9 cellular contexts compared by ENCODE assay signal in the genomic region with DNA sequence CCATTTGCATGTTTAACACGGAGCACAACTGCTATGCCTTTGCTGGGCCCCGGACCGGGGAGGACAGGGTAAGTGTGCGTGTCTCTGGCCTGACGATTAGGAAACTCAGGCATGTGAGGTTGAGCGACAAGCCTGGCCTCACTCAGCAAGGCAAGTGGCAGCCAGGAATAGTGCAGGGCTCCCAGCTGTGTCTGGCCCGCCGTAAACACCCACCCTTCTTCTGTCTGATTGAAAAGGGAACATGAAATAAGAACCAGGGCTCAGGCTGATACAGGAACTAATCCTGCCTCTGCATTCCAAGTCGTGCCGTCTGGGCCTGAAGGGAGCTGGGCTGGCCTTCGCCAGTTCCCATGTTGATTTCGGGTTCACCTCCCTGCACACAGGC. TPM values are rescaled to one million over a fixed set of nuclear protein-coding genes. Genes with fewer than 3 reads are reported as not detected.
DNase-seq lines count a peak whose midpoint lies in the region; ATAC-seq and TF ChIP-seq lines count a peak whose summit lies in the region.
"Had no signal": no experiment of that assay in that cellular context is flagged by ENCODE, and none has a peak within 500 bp of the region (broad histone marks: within the 10 kb centered on the region; RNA-seq: fewer than 3 reads in every experiment).

No MANE protein-coding gene starts in this region.

- CTCF ChIA-PET in CD8-positive, alpha-beta T cell (lab: Charles Lee) = interaction anchor here (0.9 to 5.6 kb wide), 5 partner anchors 14 to 131 kb away, joined by 3 to 40 read pairs (median 4); a partner anchor contains a TSS
- CTCF ChIA-PET in naive thymus-derived CD4-positive, alpha-beta T cell (lab: Charles Lee) = interaction anchor here (1.0 kb wide), 1 partner anchor 82 kb away, joined by 3 read pairs; no protein-coding TSS in a partner anchor

- POLR2A ChIA-PET in CD8-positive, alpha-beta T cell (lab: Charles Lee) = interaction anchor here (1.4 to 11.6 kb wide), 3 partner anchors 16 to 129 kb away, joined by 4 to 490 read pairs (median 36); a partner anchor contains a TSS
- POLR2A ChIA-PET in naive thymus-derived CD4-positive, alpha-beta T cell (lab: Charles Lee) = interaction anchor here (10.8 to 20.4 kb wide), 2 partner anchors 15 to 18 kb away, joined by 132 to 886 read pairs; a partner anchor contains a TSS

- no peaks in the 10 kb centered on the region for H3K27me3 ChIP-seq in CD8-positive, alpha-beta T cell (ENCODE audit: insufficient read depth, low read length)
- no peaks in the 10 kb centered on the region for H3K27me3 ChIP-seq in Loucy (ENCODE audit: insufficient read depth, low read length, poor library complexity, severe bottlenecking)
- no peaks in the 10 kb centered on the region for H3K27me3 ChIP-seq in naive thymus-derived CD4-positive, alpha-beta T cell (ENCODE audit: control insufficient read depth in 2 of 2, insufficient read depth in 2 of 2, low read length in 2 of 2)

- no peak overlapping the region for H3K4me2 ChIP-seq in Loucy (ENCODE audit: low read depth, low read length, poor library complexity, severe bottlenecking)

- no peak overlapping the region for H3K27ac ChIP-seq in CD8-positive, alpha-beta T cell (ENCODE audit: low read depth, low read length)
- H3K27ac ChIP-seq in naive thymus-derived CD4-positive, alpha-beta T cell (ENCODE audit: low read depth, low read length) = peak overlapping the region; percentile 16

- no peaks in the 10 kb centered on the region for H3K36me3 ChIP-seq in CD8-positive, alpha-beta T cell (ENCODE audit: insufficient read depth, low read length)
- peaks cover 5% of the 10 kb centered on the region; the same call in 1 of the 2 replicates for H3K36me3 ChIP-seq in Loucy (ENCODE audit: insufficient read depth, low read length)
- peaks cover 0 to 8% (median 6%) of the 10 kb centered on the region in 3 experiments for H3K36me3 ChIP-seq in naive thymus-derived CD4-positive, alpha-beta T cell (ENCODE audit: control insufficient read depth in 2 of 3, insufficient read depth in 3 of 3, low read length in 3 of 3)

- ATAC-seq in CD8-positive, alpha-beta T cell = no peak
- no peak for ATAC-seq in naive thymus-derived CD4-positive, alpha-beta T cell
- ATAC-seq in GM21529 (IDR thresholded peaks at IDR 0.05; ENCODE audit: unreplicated experiment) (no peak), GM21360 (IDR thresholded peaks at IDR 0.05; ENCODE audit: unreplicated experiment) (no peak)

- H3K27me3 Mint-ChIP-seq in CD8-positive, alpha-beta T cell (ENCODE audit: low read depth) = no peaks in the 10 kb centered on the region
- no peaks in the 10 kb centered on the region for H3K27me3 Mint-ChIP-seq in naive thymus-derived CD4-positive, alpha-beta T cell
- H3K27me3 Mint-ChIP-seq: brain had no signal

- no peaks in the 10 kb centered on the region for H3K9me3 ChIP-seq in CD8-positive, alpha-beta T cell (ENCODE audit: low read length)
- H3K9me3 ChIP-seq in Loucy (ENCODE audit: insufficient read depth, low read depth, low read length) = no peaks in the 10 kb centered on the region
- no peaks in the 10 kb centered on the region for H3K9me3 ChIP-seq in naive thymus-derived CD4-positive, alpha-beta T cell (ENCODE audit: control insufficient read depth in 2 of 3, low read length in 3 of 3)

- H2AFZ ChIP-seq in Loucy (ENCODE audit: low read length) = no peak overlapping the region

- no peaks in the 10 kb centered on the region for H3K9me2 ChIP-seq in Loucy (replicated peaks; ENCODE audit: low read depth, low read length)

- H3K27ac Mint-ChIP-seq in CD8-positive, alpha-beta T cell = peak overlapping the region; percentile 75
- H3K27ac Mint-ChIP-seq in naive thymus-derived CD4-positive, alpha-beta T cell = peak overlapping the region; percentile 80 to 99 (median 96)

- H3K9me3 Mint-ChIP-seq in CD8-positive, alpha-beta T cell = no peaks in the 10 kb centered on the region
- H3K9me3 Mint-ChIP-seq in naive thymus-derived CD4-positive, alpha-beta T cell = peaks cover 0 to 3% (median 0%) of the 10 kb centered on the region in 11 donors

- peaks cover 12% of the 10 kb centered on the region for H3K79me2 ChIP-seq in Loucy (ENCODE audit: insufficient read depth, low read length)

- TF ChIP-seq CTCF in CD8-positive, alpha-beta T cell (IDR thresholded peaks at IDR 0.05) = no peak
- TF ChIP-seq CTCF in Loucy (conservative IDR thresholded peaks at IDR 0.05; ENCODE audit: low read length) (no peak), choroid plexus epithelial cell (conservative IDR thresholded peaks at IDR 0.05; ENCODE audit: low read depth, low read length) (no peak)

- H3K4me1 ChIP-seq in CD8-positive, alpha-beta T cell (ENCODE audit: insufficient read depth, low read length) = peaks cover 78% of the 10 kb centered on the region
- peaks cover 59% of the 10 kb centered on the region for H3K4me1 ChIP-seq in Loucy (ENCODE audit: insufficient read depth, low read length, poor library complexity, severe bottlenecking)
- peaks cover 63 to 73% of the 10 kb centered on the region in 2 donors for H3K4me1 ChIP-seq in naive thymus-derived CD4-positive, alpha-beta T cell (ENCODE audit: control insufficient read depth in 2 of 2, insufficient read depth in 2 of 2, low read length in 2 of 2)

- H4K20me1 ChIP-seq in Loucy (ENCODE audit: insufficient read depth, low read length, poor library complexity, severe bottlenecking) = no peaks in the 10 kb centered on the region

- H3F3A ChIP-seq in Loucy (ENCODE audit: low read depth) = peaks cover 11% of the 10 kb centered on the region; the same call in 1 of the 2 replicates

- DNase-seq in CD8-positive, alpha-beta T cell = peak in 1 of 7 experiments; percentile 19
- DNase-seq in choroid plexus epithelial cell (ENCODE audit: low read depth) = peak; percentile 46
- peak in 1 of 9 donors; percentile 7 for DNase-seq in naive thymus-derived CD4-positive, alpha-beta T cell
- DNase-seq in EL = no peak
- DNase-seq in DMS153 (lab: John Stamatoyannopoulos, UW) = no peak

- H3K36me3 Mint-ChIP-seq in CD8-positive, alpha-beta T cell = peaks cover 8% of the 10 kb centered on the region
- H3K36me3 Mint-ChIP-seq in naive thymus-derived CD4-positive, alpha-beta T cell = peaks cover 0 to 7% (median 0%) of the 10 kb centered on the region in 5 donors
- H3K36me3 Mint-ChIP-seq: brain had no signal

- H3K4me1 Mint-ChIP-seq in CD8-positive, alpha-beta T cell (ENCODE audit: low read depth) = peaks cover 63% of the 10 kb centered on the region
- H3K4me1 Mint-ChIP-seq in naive thymus-derived CD4-positive, alpha-beta T cell = peaks cover 13 to 73% (median 58%) of the 10 kb centered on the region in 7 donors

- no peak overlapping the region for H3K4me3 ChIP-seq in CD8-positive, alpha-beta T cell (ENCODE audit: low read depth, low read length)
- H3K4me3 ChIP-seq in Loucy (ENCODE audit: low read length, poor library complexity, severe bottlenecking) = no peak overlapping the region
- H3K4me3 ChIP-seq in choroid plexus epithelial cell (ENCODE audit: low read depth, low read length) = no peak overlapping the region
- no peak overlapping the region for H3K4me3 ChIP-seq in naive thymus-derived CD4-positive, alpha-beta T cell (ENCODE audit: low read length)

- peak overlapping the region; percentile 74 for H3K9ac ChIP-seq in Loucy (ENCODE audit: low read depth, low read length, poor library complexity, severe bottlenecking)

- intact Hi-C loops in CD8-positive, alpha-beta T cell (cut with DNase I, micrococcal nuclease) = loop anchor here (5.0 to 10.0 kb wide), 2 partner anchors 83 to 1101 kb away; a partner anchor contains a TSS
- intact Hi-C loops in naive thymus-derived CD4-positive, alpha-beta T cell (cut with micrococcal nuclease) = loop anchor here (5.0 to 10.0 kb wide), 3 partner anchors 77 to 481 kb away; no protein-coding TSS in a partner anchor

- H3K4me3 Mint-ChIP-seq in CD8-positive, alpha-beta T cell = peak overlapping the region; percentile 29
- peak overlapping the region; percentile 3 to 87 (median 52) for H3K4me3 Mint-ChIP-seq in naive thymus-derived CD4-positive, alpha-beta T cell
- H3K4me3 Mint-ChIP-seq: brain had no signal

RNA-seq across cellular contexts. Expression of a gene that starts 22.2 kb away (rescaled TPM):
- 10 to 100 TPM; 44.0 to 44.2 TPM for total RNA-seq in CD8-positive, alpha-beta T cell
- 100 to 1,000 TPM in 3 of 5 experiments, 10 to 100 TPM in 2; 64.6 to 114 (median 104) TPM for total RNA-seq in naive thymus-derived CD4-positive, alpha-beta T cell
- polyA plus RNA-seq in naive thymus-derived CD4-positive, alpha-beta T cell = 10 to 100 TPM; 10.5 to 24.8 TPM

RNA-seq across cellular contexts. Expression of a gene that starts 35.4 kb away (rescaled TPM):
- not detected for total RNA-seq in CD8-positive, alpha-beta T cell
- under 1 TPM in 4 of 5 experiments, not detected in 1; 0.12 to 0.24 (median 0.14) TPM for total RNA-seq in naive thymus-derived CD4-positive, alpha-beta T cell
- polyA plus RNA-seq in naive thymus-derived CD4-positive, alpha-beta T cell = under 1 TPM; 0.24 to 0.71 TPM
